8 cellular contexts compared by ENCODE assay signal in genomic region chr6:36386495-36387439, GRCh38. TPM values are rescaled to one million over a fixed set of nuclear protein-coding genes. Genes with fewer than 3 reads are reported as not detected.
A peak's percentile ranks its signal among the peaks of the same experiment; 100 is the strongest.
DNase-seq lines count a peak whose midpoint lies in the region; ATAC-seq and TF ChIP-seq lines count a peak whose summit lies in the region.

No MANE protein-coding gene starts in this region.

- intact Hi-C loops in activated CD4-positive, alpha-beta T cell treated with anti-CD3 and anti-CD28 coated beads, Interleukin-2, amount 10 ng/mL, durations not matched to agents 24 days and 14 days (cut with micrococcal nuclease) = no loop called here

- peak overlapping the region; percentile 60 for H3K4me3 ChIP-seq in HUES48 (ENCODE audit: low read depth, low read length)
- peak overlapping the region; percentile 85 for H3K4me3 ChIP-seq in thoracic aorta

- 0 out of 2 replicates have a peak, but pooled peaks cover 8% of the 10 kb centered on the region for H3K4me1 ChIP-seq in HUES48 (ENCODE audit: control insufficient read depth, insufficient read depth, low read length)
- H3K4me1 ChIP-seq in thoracic aorta (ENCODE audit: control insufficient read depth in 1 of 2, low read depth in 2 of 2) = peaks cover 9 to 26% of the 10 kb centered on the region in 2 donors

- H3K9ac ChIP-seq in HUES48 (ENCODE audit: low read depth, low read length) = peak overlapping the region; percentile 49

- peaks cover 44% of the 10 kb centered on the region for H3K4me1 Mint-ChIP-seq in activated CD4-positive, alpha-beta T cell treated with anti-CD3 and anti-CD28 coated beads, Interleukin-2, amount 10 ng/mL, durations not matched to agents 24 days and 14 days
- H3K4me1 Mint-ChIP-seq in mesothelial cell of epicardium = peaks cover 19% of the 10 kb centered on the region

- no peaks in the 10 kb centered on the region for H3K9me3 ChIP-seq in HUES48 (ENCODE audit: control insufficient read depth, insufficient read depth, low read length)
- H3K9me3 ChIP-seq in thoracic aorta = no peaks in the 10 kb centered on the region

- H3K9me3 Mint-ChIP-seq in activated CD4-positive, alpha-beta T cell treated with anti-CD3 and anti-CD28 coated beads, Interleukin-2, amount 10 ng/mL, durations not matched to agents 24 days and 14 days = no peaks in the 10 kb centered on the region
- no peaks in the 10 kb centered on the region for H3K9me3 Mint-ChIP-seq in mesothelial cell of epicardium

- ATAC-seq in thoracic aorta (ENCODE audit: insufficient number of reproducible peaks, low FRiP score, low read depth) (no peak), GM21786 (IDR thresholded peaks at IDR 0.05; ENCODE audit: unreplicated experiment) (no peak)

- peak overlapping the region; percentile 91 for H3K4me3 Mint-ChIP-seq in activated CD4-positive, alpha-beta T cell treated with anti-CD3 and anti-CD28 coated beads, Interleukin-2, amount 10 ng/mL, durations not matched to agents 24 days and 14 days
- peak overlapping the region; percentile 76 for H3K4me3 Mint-ChIP-seq in mesothelial cell of epicardium

- no peaks in the 10 kb centered on the region for H3K36me3 ChIP-seq in HUES48 (ENCODE audit: control insufficient read depth, insufficient read depth, low read length)
- H3K36me3 ChIP-seq in thoracic aorta = no peaks in the 10 kb centered on the region

- H3K27ac Mint-ChIP-seq in activated CD4-positive, alpha-beta T cell treated with anti-CD3 and anti-CD28 coated beads, Interleukin-2, amount 10 ng/mL, durations not matched to agents 24 days and 14 days = peak overlapping the region; percentile 65
- peak overlapping the region; percentile 48 for H3K27ac Mint-ChIP-seq in mesothelial cell of epicardium

- peaks cover 8% of the 10 kb centered on the region for H3K36me3 Mint-ChIP-seq in activated CD4-positive, alpha-beta T cell treated with anti-CD3 and anti-CD28 coated beads, Interleukin-2, amount 10 ng/mL, durations not matched to agents 24 days and 14 days (ENCODE audit: low read depth)
- no peaks in the 10 kb centered on the region for H3K36me3 Mint-ChIP-seq in mesothelial cell of epicardium

- H3K27me3 ChIP-seq in HUES48 (ENCODE audit: control insufficient read depth, insufficient read depth, low read length) (peaks cover 50% of the 10 kb centered on the region), thoracic aorta (replicated peaks; ENCODE audit: insufficient read depth) (no peaks in the 10 kb centered on the region)

- H3K27ac ChIP-seq in HUES48 (ENCODE audit: low read depth, low read length) = no peak overlapping the region
- H3K27ac ChIP-seq in thoracic aorta = peak overlapping the region; percentile 59 to 66

- H3K27me3 Mint-ChIP-seq in activated CD4-positive, alpha-beta T cell treated with anti-CD3 and anti-CD28 coated beads, Interleukin-2, amount 10 ng/mL, durations not matched to agents 24 days and 14 days = peaks cover 31% of the 10 kb centered on the region
- peaks cover 59% of the 10 kb centered on the region for H3K27me3 Mint-ChIP-seq in mesothelial cell of epicardium (ENCODE audit: low read depth)

- DNase-seq in COLO668 (lab: John Stamatoyannopoulos, UW; ENCODE audit: unreplicated experiment) (peak; percentile 38), epidermal melanocyte (ENCODE audit: insufficient read length, low spot score) (peak; percentile 66), mesothelial cell of epicardium (ENCODE audit: low spot score in 2 of 2, unreplicated experiment in 2 of 2) (peak in 1 of 2 experiments; percentile 60), thoracic aorta (ENCODE audit: low spot score) (no peak), NCI-H446 (lab: John Stamatoyannopoulos, UW) (no peak)
- peak; percentile 68 for DNase-seq in activated CD4-positive, alpha-beta T cell treated with anti-CD3 and anti-CD28 coated beads, Interleukin-2, amount 10 ng/mL, durations not matched to agents 24 days and 14 days

- TF ChIP-seq CTCF in mesothelial cell of epicardium (IDR thresholded peaks at IDR 0.05; ENCODE audit: unreplicated experiment) (no peak), thoracic aorta (IDR thresholded peaks at IDR 0.05) (no peak)

RNA-seq across cellular contexts. Expression of gene ETV7, which starts 0.7 kb away (rescaled TPM):
- 0.54 and 0.57 TPM in 2 replicates for total RNA-seq in activated CD4-positive, alpha-beta T cell treated with anti-CD3 and anti-CD28 coated beads, Interleukin-2, amount 10 ng/mL, durations not matched to agents 24 days and 14 days
- total RNA-seq in mesothelial cell of epicardium = 0.38 to 0.47 TPM (median 0.45 TPM) in 3 replicates
- total RNA-seq in thoracic aorta = 1 to 10 TPM; 2.6 to 5.4 TPM

RNA-seq across cellular contexts. Expression of gene BNIP5, which starts 50.1 kb away (rescaled TPM):
- not detected in 2 replicates for total RNA-seq in activated CD4-positive, alpha-beta T cell treated with anti-CD3 and anti-CD28 coated beads, Interleukin-2, amount 10 ng/mL, durations not matched to agents 24 days and 14 days
- 0.09 TPM in 1 of 3 replicates, not detected in the others for total RNA-seq in mesothelial cell of epicardium
- total RNA-seq in thoracic aorta = not detected

RNA-seq across cellular contexts. Expression of gene PXT1, which starts 55.9 kb away (rescaled TPM):
- 0.09 and 0.30 TPM in 2 replicates for total RNA-seq in activated CD4-positive, alpha-beta T cell treated with anti-CD3 and anti-CD28 coated beads, Interleukin-2, amount 10 ng/mL, durations not matched to agents 24 days and 14 days
- total RNA-seq in mesothelial cell of epicardium = 0.11 TPM in 1 of 3 replicates, not detected in the others
- not detected for total RNA-seq in thoracic aorta

RNA-seq across cellular contexts. Expression of gene KCTD20, which starts 56.0 kb away (rescaled TPM):
- 62.2 and 62.4 TPM in 2 replicates for total RNA-seq in activated CD4-positive, alpha-beta T cell treated with anti-CD3 and anti-CD28 coated beads, Interleukin-2, amount 10 ng/mL, durations not matched to agents 24 days and 14 days
- total RNA-seq in mesothelial cell of epicardium = 38.2 to 44.0 TPM (median 39.9 TPM) in 3 replicates
- 10 to 100 TPM; 63.5 to 72.0 TPM for total RNA-seq in thoracic aorta

Comparison
In these comparisons a context has a peak if more than half of its experiments do, and no peak if none do; other contexts are left out.
1. DNase-seq: peak in COLO668 (single experiment), activated CD4-positive, alpha-beta T cell treated with anti-CD3 and anti-CD28 coated beads, Interleukin-2, amount 10 ng/mL, durations not matched to agents 24 days and 14 days (single experiment) and epidermal melanocyte (single experiment); none in thoracic aorta (single experiment) and NCI-H446 (0 of 2).